ENCODE assay signal across 9 cellular contexts in genomic region chr9:128372188-128372641, GRCh38. TPM values are rescaled to one million over a fixed set of nuclear protein-coding genes. Genes with fewer than 3 reads are reported as not detected.
DNase-seq lines count a peak whose midpoint lies in the region; ATAC-seq, FAIRE-seq and TF ChIP-seq lines count a peak whose summit lies in the region.
"Had no signal": no experiment of that assay in that cellular context is flagged by ENCODE, and none has a peak within 500 bp of the region (broad histone marks: within the 10 kb centered on the region; RNA-seq: fewer than 3 reads in every experiment).

No MANE protein-coding gene starts in this region.

- peak overlapping the region; percentile 99 to 100 for H3K4me3 ChIP-seq in kidney (ENCODE audit: low read length in 2 of 2)
- peak overlapping the region; percentile 79 to 99 (median 95) for H3K4me3 ChIP-seq in subcutaneous abdominal adipose tissue (ENCODE audit: low read depth in 1 of 5, low read length in 5 of 5)

- peak overlapping the region in 1 of 2 donors; percentile 89 for H3K9ac ChIP-seq in kidney (ENCODE audit: low read length in 2 of 2)
- H3K9ac ChIP-seq in subcutaneous abdominal adipose tissue (ENCODE audit: low read length in 5 of 5) = peak overlapping the region; percentile 0 to 99 (median 97)

- DNase-seq in activated naive CD4-positive, alpha-beta T cell treated with anti-CD3 and anti-CD28 coated beads, Interleukin-2, amount 50 U/mL, for 16 hours = no peak
- DNase-seq in amygdala (lab: John Stamatoyannopoulos, UW) (peak in 36 of 56 donors; percentile 17 to 87 (median 52)), kidney (no peak), HTR-8/SVneo (ENCODE audit: insufficient read length, low spot score) (no peak), HuH-7 (ENCODE audit: low spot score) (no peak)

- H3K36me3 Mint-ChIP-seq in activated naive CD4-positive, alpha-beta T cell treated with anti-CD3 and anti-CD28 coated beads, Interleukin-2, amount 50 U/mL, for 24 hours = peaks cover 10% of the 10 kb centered on the region

- TF ChIP-seq CTCF in kidney (IDR thresholded peaks at IDR 0.05; ENCODE audit: borderline replicate concordance, extremely low read depth, insufficient read depth) = no peak

- peak overlapping the region; percentile 94 for H3K27ac Mint-ChIP-seq in activated naive CD4-positive, alpha-beta T cell treated with anti-CD3 and anti-CD28 coated beads, Interleukin-2, amount 50 U/mL, for 24 hours

- H3K27me3 Mint-ChIP-seq in activated naive CD4-positive, alpha-beta T cell treated with anti-CD3 and anti-CD28 coated beads, Interleukin-2, amount 50 U/mL, for 24 hours = no peaks in the 10 kb centered on the region

- H3K27ac ChIP-seq in kidney (ENCODE audit: low read depth in 2 of 2, low read length in 2 of 2) (no peak overlapping the region), subcutaneous abdominal adipose tissue (ENCODE audit: low read depth, low read length) (no peak overlapping the region)

- H3K36me3 ChIP-seq in kidney (ENCODE audit: control insufficient read depth in 1 of 2, insufficient read depth in 2 of 2, low read length in 2 of 2) (no peaks in the 10 kb centered on the region), subcutaneous abdominal adipose tissue (ENCODE audit: control insufficient read depth in 5 of 5, insufficient read depth in 5 of 5, low read length in 5 of 5) (peaks cover 0 to 25% (median 6%) of the 10 kb centered on the region in 5 donors)

- H3K4me1 Mint-ChIP-seq in activated naive CD4-positive, alpha-beta T cell treated with anti-CD3 and anti-CD28 coated beads, Interleukin-2, amount 50 U/mL, for 24 hours = peaks cover 42% of the 10 kb centered on the region

- intact Hi-C loops in kidney (cut with DNase I) = no loop called here

- peaks cover 9 to 12% of the 10 kb centered on the region in 2 donors for H3K4me1 ChIP-seq in kidney (ENCODE audit: control insufficient read depth in 1 of 2, insufficient read depth in 1 of 2, low read depth in 1 of 2, low read length in 2 of 2)
- peaks cover 2 to 25% (median 19%) of the 10 kb centered on the region in 5 donors for H3K4me1 ChIP-seq in subcutaneous abdominal adipose tissue (ENCODE audit: control insufficient read depth in 5 of 5, insufficient read depth in 5 of 5, low read length in 5 of 5)

- no peaks in the 10 kb centered on the region for H3K27me3 ChIP-seq in subcutaneous abdominal adipose tissue (ENCODE audit: control insufficient read depth in 5 of 5, insufficient read depth in 4 of 5, low read length in 5 of 5)

- H3K4me3 Mint-ChIP-seq in activated naive CD4-positive, alpha-beta T cell treated with anti-CD3 and anti-CD28 coated beads, Interleukin-2, amount 50 U/mL, for 24 hours = peak overlapping the region; percentile 97

- H3K9me3 ChIP-seq in kidney (ENCODE audit: control insufficient read depth in 1 of 2, low read length in 2 of 2) (no peaks in the 10 kb centered on the region), subcutaneous abdominal adipose tissue (ENCODE audit: control insufficient read depth in 5 of 5, low read length in 5 of 5) (no peaks in the 10 kb centered on the region)

- ATAC-seq in GM21381 (IDR thresholded peaks at IDR 0.05; ENCODE audit: unreplicated experiment) = no peak

- FAIRE-seq in kidney (lab: Jason Lieb, UNC) (no peak), HTR-8/SVneo (lab: Jason Lieb, UNC) (no peak)
- FAIRE-seq: islet of Langerhans had no signal

- no peaks in the 10 kb centered on the region for H3K9me3 Mint-ChIP-seq in activated naive CD4-positive, alpha-beta T cell treated with anti-CD3 and anti-CD28 coated beads, Interleukin-2, amount 50 U/mL, for 24 hours

RNA-seq across cellular contexts. Expression of gene URM1, which starts 1.0 kb away (rescaled TPM):
- total RNA-seq in kidney = 55.2 TPM
- 55.9 TPM for polyA plus RNA-seq in kidney (ENCODE audit: insufficient read depth, low read depth, low replicate concordance)

RNA-seq across cellular contexts. Expression of gene SLC27A4, which starts 31.9 kb away (rescaled TPM):
- total RNA-seq in kidney = 29.3 TPM
- 58.7 TPM for polyA plus RNA-seq in kidney (ENCODE audit: insufficient read depth, low read depth, low replicate concordance)

RNA-seq across cellular contexts. Expression of gene CERCAM, which starts 48.4 kb away (rescaled TPM):
- total RNA-seq in kidney = 25.5 TPM
- 19.7 TPM for polyA plus RNA-seq in kidney (ENCODE audit: insufficient read depth, low read depth, low replicate concordance)

RNA-seq across cellular contexts. Expression of gene COQ4, which starts 49.6 kb away (rescaled TPM):
- total RNA-seq in kidney = 59.7 TPM
- polyA plus RNA-seq in kidney (ENCODE audit: insufficient read depth, low read depth, low replicate concordance) = 111 TPM

RNA-seq across cellular contexts. Expression of gene TRUB2, which starts 50.0 kb away (rescaled TPM):
- total RNA-seq in kidney = 22.4 TPM
- 40.8 TPM for polyA plus RNA-seq in kidney (ENCODE audit: insufficient read depth, low read depth, low replicate concordance)

Comparison
In these comparisons a context has a peak if more than half of its experiments do, and no peak if none do; other contexts are left out.
1. DNase-seq: peak in amygdala (36 of 56); none in activated naive CD4-positive, alpha-beta T cell treated with anti-CD3 and anti-CD28 coated beads, Interleukin-2, amount 50 U/mL, for 16 hours (single experiment), kidney (single experiment), HTR-8/SVneo (single experiment) and HuH-7 (single experiment).